22 cellular contexts compared by ENCODE assay signal in the genomic region with DNA sequence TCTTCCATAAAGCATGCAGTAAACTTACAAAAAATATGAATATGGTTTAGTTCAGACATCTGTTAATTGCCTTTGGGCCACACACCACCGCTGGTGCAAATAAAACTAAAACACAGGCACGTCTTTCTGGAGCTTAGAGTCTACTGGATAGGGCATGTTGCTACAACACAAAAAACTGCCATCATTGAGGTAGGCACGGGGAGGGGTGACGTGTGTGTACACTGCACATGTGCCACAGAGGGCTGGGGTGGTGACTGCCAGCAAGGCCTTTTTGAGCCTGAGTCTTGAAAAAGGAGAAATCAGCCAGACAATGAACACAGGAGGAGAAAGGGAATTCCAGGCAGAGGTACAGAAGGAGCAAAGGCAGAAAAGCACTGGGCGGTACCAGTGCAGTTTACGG. TPM values are rescaled to one million over a fixed set of nuclear protein-coding genes. Genes with fewer than 3 reads are reported as not detected.
DNase-seq lines count a peak whose midpoint lies in the region; FAIRE-seq and TF ChIP-seq lines count a peak whose summit lies in the region.
"Had no signal": no experiment of that assay in that cellular context is flagged by ENCODE, and none has a peak within 500 bp of the region (broad histone marks: within the 10 kb centered on the region; RNA-seq: fewer than 3 reads in every experiment).

No MANE protein-coding gene starts in this region.

- peak overlapping the region; percentile 15; the same call in 1 of the 2 replicates for H3K4me3 ChIP-seq in GM23248
- no peak overlapping the region for H3K4me3 ChIP-seq in H1 (ENCODE audit: extremely low read depth in 1 of 4, insufficient read depth in 2 of 4, low read depth in 3 of 4, low read length in 4 of 4)
- H3K4me3 ChIP-seq in MM.1S (ENCODE audit: low read length), result no peak overlapping the region
- H3K4me3 ChIP-seq: BLaER1 treated with 17β-estradiol and CSF1 and Interleukin-3, amounts not matched to agents 10 nM and 100 nM; GM12878; K562 had no signal

- H3K9me3 ChIP-seq in GM23248 (ENCODE audit: low read depth) (no peaks in the 10 kb centered on the region), H1 (ENCODE audit: insufficient read depth in 2 of 2, low read depth in 1 of 2, low read length in 1 of 2) (no peaks in the 10 kb centered on the region), MM.1S (replicated peaks; ENCODE audit: insufficient read depth, low read length) (no peaks in the 10 kb centered on the region)

- peak overlapping the region in 2 of 3 experiments; percentile 11 to 18 for H3K4me3 Mint-ChIP-seq in nephron
- H3K4me3 Mint-ChIP-seq: CD4-positive, alpha-beta memory T cell had no signal

- H3F3A ChIP-seq in GM23248 (ENCODE audit: insufficient read depth) (peaks cover 82% of the 10 kb centered on the region), MM.1S (ENCODE audit: insufficient read depth, low read length) (peaks cover 11% of the 10 kb centered on the region; the same call in 1 of the 2 replicates)

- 96 to 97% methylated on average over 6 of the region's 6 CpGs for WGBS in GM23248 (ENCODE audit: low coverage in 1 of 2, low lambda C conversion rate in 2 of 2, missing lambda C conversion rate in 2 of 2), 2 experiments
- 88% methylated on average over 6 of the region's 6 CpGs; no CpG with 5 or more reads in 1 of the 2 experiments for WGBS in H1 (ENCODE audit: extremely low coverage in 1 of 2, insufficient coverage in 1 of 2, insufficient read length in 1 of 2, insufficient replicate concordance in 2 of 2, low coverage in 1 of 2, low lambda C conversion rate in 2 of 2, missing lambda C conversion rate in 1 of 2), 2 experiments

- peaks cover 8% of the 10 kb centered on the region for H3K36me3 Mint-ChIP-seq in nephron (ENCODE audit: low read depth)
- H3K36me3 Mint-ChIP-seq: CD4-positive, alpha-beta memory T cell had no signal

- no peak overlapping the region for H4K91ac ChIP-seq in H1 (replicated peaks; ENCODE audit: insufficient read length, low read length)

- H4K20me1 ChIP-seq in GM23248 (ENCODE audit: insufficient read depth) (peaks cover 33% of the 10 kb centered on the region), H1 (replicated peaks in 1 of 2; ENCODE audit: control insufficient read depth in 1 of 2, insufficient read depth in 2 of 2, low read length in 2 of 2) (peaks cover 3 to 6% of the 10 kb centered on the region in 2 experiments), MM.1S (ENCODE audit: insufficient read depth, low read length) (no peaks in the 10 kb centered on the region)

- no peak overlapping the region; the same call in 1 of the 2 replicates for H3K27ac ChIP-seq in GM23248
- H3K27ac ChIP-seq in H1 (ENCODE audit: low read depth, low read length), result no peak overlapping the region
- no peak overlapping the region for H3K27ac ChIP-seq in MM.1S (ENCODE audit: low read length)
- H3K27ac ChIP-seq: BLaER1 treated with 17β-estradiol and CSF1 and Interleukin-3, amounts not matched to agents 10 nM and 100 nM had no signal

- CTCF ChIA-PET in H1 (lab: Charles Lee; ENCODE audit: partially characterized antibody), result interaction anchor here (0.7 to 4.4 kb wide), 2 partner anchors 24 to 41 kb away, joined by 3 to 29 read pairs; no protein-coding TSS in a partner anchor

- FAIRE-seq in H1 (lab: Jason Lieb, UNC), result no peak
- FAIRE-seq: GM12878, HepG2, K562 had no signal

- peaks cover 42% of the 10 kb centered on the region for H3K4me1 ChIP-seq in GM23248 (ENCODE audit: insufficient read depth)
- H3K4me1 ChIP-seq in H1 (replicated peaks in 1 of 4; ENCODE audit: control insufficient read depth in 3 of 4, insufficient read depth in 4 of 4, low read length in 3 of 4), result peaks cover 3 to 11% (median 10%) of the 10 kb centered on the region in 4 experiments; a peak in 5 of 7 replicates
- H3K4me1 ChIP-seq in MM.1S (ENCODE audit: low read length), result peaks cover 8% of the 10 kb centered on the region

- no peak overlapping the region for H2BK5ac ChIP-seq in H1 (ENCODE audit: low read depth, low read length)

- no peaks in the 10 kb centered on the region for H3K9me3 Mint-ChIP-seq in nephron
- H3K9me3 Mint-ChIP-seq: CD4-positive, alpha-beta memory T cell had no signal

- H3K79me2 ChIP-seq in GM23248 (ENCODE audit: insufficient read depth), result peaks cover 96% of the 10 kb centered on the region
- peaks cover 0 to 37% of the 10 kb centered on the region in 2 experiments; a peak in 2 of 4 replicates for H3K79me2 ChIP-seq in H1 (ENCODE audit: control insufficient read depth in 1 of 2, insufficient read depth in 2 of 2, low read length in 2 of 2)
- H3K79me2 ChIP-seq in MM.1S (ENCODE audit: low read length), result peaks cover 47% of the 10 kb centered on the region

- H3K9me2 ChIP-seq in GM23248 (ENCODE audit: insufficient read depth), result no peaks in the 10 kb centered on the region
- no peaks in the 10 kb centered on the region for H3K9me2 ChIP-seq in MM.1S (replicated peaks; ENCODE audit: insufficient read depth, low read length)

- H3K4me1 Mint-ChIP-seq in nephron, result peaks cover 33% of the 10 kb centered on the region

- POLR2A ChIA-PET in H1 (lab: Charles Lee; ENCODE audit: partially characterized antibody), result no interaction called here

- DNase-seq in GM23248, result no peak
- DNase-seq in KBM-7, result peak; percentile 76
- no peak for DNase-seq in H1 (ENCODE audit: low read depth in 1 of 2, low spot score in 2 of 2)
- no peak for DNase-seq in mesenteric fat pad (ENCODE audit: low spot score)
- DNase-seq in MM.1S, result no peak
- no peak for DNase-seq in activated CD4-positive, CD25-positive, alpha-beta regulatory T cell (lab: John Stamatoyannopoulos, UW)
- DNase-seq: Caco-2; CD4-positive, alpha-beta memory T cell; DMS 273 treated with DMSO at 0.1 percent for 48 hours; DND-41; H7; NCI-H1105 treated with DMSO at 0.1 percent for 48 hours; NCI-H2029 treated with DMSO at 0.1 percent for 48 hours; NCI-H2171; NCI-H345; NCI-H524; NCI-H82 had no signal

- no peak overlapping the region for H2BK20ac ChIP-seq in H1 (ENCODE audit: low read length)

- no peak overlapping the region for H3K23ac ChIP-seq in H1 (ENCODE audit: insufficient read length)

- peak overlapping the region; percentile 2 for H3K4me2 ChIP-seq in GM23248 (ENCODE audit: unreplicated experiment)
- no peak overlapping the region for H3K4me2 ChIP-seq in H1 (ENCODE audit: insufficient read depth in 1 of 2, low read depth in 2 of 2, low read length in 2 of 2)
- no peak overlapping the region for H3K4me2 ChIP-seq in MM.1S (ENCODE audit: low read depth, low read length)

- in situ Hi-C loops in GM23248 (cut with MboI), result no loop called here
- in situ Hi-C loops in KBM-7 (cut with MboI; ENCODE audit: low pct_unique_long_range_greater_than_20kb, low sequenced_read_pairs), result no loop called here

- H3K36me3 ChIP-seq in GM23248 (ENCODE audit: low read depth), result peaks cover 51% of the 10 kb centered on the region
- H3K36me3 ChIP-seq in H1 (ENCODE audit: control insufficient read depth in 2 of 4, insufficient read depth in 4 of 4, low read length in 3 of 4), result peaks cover 0 to 7% (median 2%) of the 10 kb centered on the region in 4 experiments; a peak in 2 of 8 replicates
- no peaks in the 10 kb centered on the region for H3K36me3 ChIP-seq in MM.1S (replicated peaks; ENCODE audit: insufficient read depth, low read length)

- H2BK15ac ChIP-seq in H1 (ENCODE audit: low read length), result no peak overlapping the region

- peaks cover 4% of the 10 kb centered on the region; the same call in 1 of the 2 replicates for H3K23me2 ChIP-seq in H1 (ENCODE audit: low read depth, low read length)

- no peaks in the 10 kb centered on the region for H3K27me3 ChIP-seq in GM23248 (replicated peaks; ENCODE audit: insufficient read depth)
- peaks cover 0 to 5% (median 1%) of the 10 kb centered on the region in 4 experiments; a peak in 4 of 7 replicates for H3K27me3 ChIP-seq in H1 (replicated peaks in 1 of 4; ENCODE audit: control insufficient read depth in 3 of 4, extremely low read depth in 1 of 4, insufficient read depth in 3 of 4, low read length in 3 of 4)
- H3K27me3 ChIP-seq in MM.1S (replicated peaks; ENCODE audit: insufficient read depth, low read length), result no peaks in the 10 kb centered on the region

- 0 out of 2 replicates have a peak overlapping the region, but pooled peaks have one; percentile 29 for H2BK12ac ChIP-seq in H1 (ENCODE audit: low read depth, low read length)

- peaks cover 4% of the 10 kb centered on the region for H3K79me1 ChIP-seq in H1 (ENCODE audit: low read depth, low read length)

- no peak overlapping the region for H2BK120ac ChIP-seq in H1 (replicated peaks; ENCODE audit: low read depth, low read length)

- H3K4ac ChIP-seq in H1 (replicated peaks; ENCODE audit: insufficient read length, low read depth, low read length), result no peak overlapping the region

- peak overlapping the region; percentile 88; the same call in 1 of the 2 replicates for H2AK5ac ChIP-seq in H1 (ENCODE audit: low read depth, low read length)

- TF ChIP-seq RAD21 in H1 (IDR thresholded peaks at IDR 0.05 in 1 of 2, conservative IDR thresholded peaks at IDR 0.05 in 1 of 2; ENCODE audit: low read depth in 2 of 2, low read length in 2 of 2), result no peak

- H4K8ac ChIP-seq in H1 (ENCODE audit: extremely low read depth, insufficient read depth, low read length), result no peak overlapping the region

- peaks cover 28% of the 10 kb centered on the region for H3K27me3 Mint-ChIP-seq in nephron (ENCODE audit: low read depth)

- no peak overlapping the region for H3K18ac ChIP-seq in H1 (ENCODE audit: extremely low read depth, low read length)

- H3K14ac ChIP-seq in H1 (ENCODE audit: insufficient read length), result no peak overlapping the region

- H2AFZ ChIP-seq in GM23248, result no peak overlapping the region
- no peak overlapping the region for H2AFZ ChIP-seq in H1 (ENCODE audit: low read length)
- no peak overlapping the region for H2AFZ ChIP-seq in MM.1S (ENCODE audit: low read length)

- TF ChIP-seq POLR2A in H1 (IDR thresholded peaks at IDR 0.05; ENCODE audit: control extremely low read depth in 1 of 2, low read depth in 2 of 2, low read length in 2 of 2), result no peak

- H3K9ac ChIP-seq in GM23248 (no peak overlapping the region), H1 (replicated peaks in 1 of 4; ENCODE audit: extremely low read depth in 1 of 4, low read depth in 3 of 4, low read length in 3 of 4) (no peak overlapping the region), MM.1S (ENCODE audit: low read length) (no peak overlapping the region)
- H3K9ac ChIP-seq: BLaER1 treated with 17β-estradiol and CSF1 and Interleukin-3, amounts not matched to agents 10 nM and 100 nM had no signal

- H3K56ac ChIP-seq in H1 (replicated peaks; ENCODE audit: insufficient read length, low read depth, low read length), result no peak overlapping the region

- no peak overlapping the region for H3K27ac Mint-ChIP-seq in nephron
- H3K27ac Mint-ChIP-seq: CD4-positive, alpha-beta memory T cell had no signal

- no peak overlapping the region for H4K5ac ChIP-seq in H1 (ENCODE audit: insufficient read length, low read depth, low read length)

- TF ChIP-seq CTCF in H1 (IDR thresholded peaks at IDR 0.05; ENCODE audit: control extremely low read depth in 1 of 3, insufficient read depth in 1 of 3, low read depth in 1 of 3, low read length in 3 of 3), result no peak
- no peak for TF ChIP-seq CTCF in nephron (IDR thresholded peaks at IDR 0.05; ENCODE audit: unreplicated experiment in 3 of 3)
- TF ChIP-seq CTCF in MM.1S (IDR thresholded peaks at IDR 0.05; ENCODE audit: low read length), result no peak

- no peak for TF ChIP-seq EP300 in H1 (IDR thresholded peaks at IDR 0.05; ENCODE audit: borderline replicate concordance in 1 of 2, low read depth in 2 of 2, low read length in 2 of 2)

RNA-seq across cellular contexts. Expression of a gene that starts 5.1 kb away (rescaled TPM):
- total RNA-seq in GM23248 (2014; rRNA removed; shearing (Covaris generic)), result 1,671 and 1,864 TPM in 2 replicates
- polyA plus RNA-seq in GM23248 (2016; fragmentation: Nextera tagmentation; extraction: Ambion mirVana) (5,355 and 5,534 TPM in 2 replicates), H1 (2011; rRNA removed) (26.2 and 26.5 TPM in 2 replicates)
- 76.0 and 76.4 TPM in 2 replicates for total RNA-seq in H1 (2021; fragmentation: NEBNext Ultra II Directional; extraction: Animal tissue kit (Norgen Biotek cat#: 25700))
- polyA plus RNA-seq in H1 (2011; cell fraction: cytosol; rRNA removed), result 24.5 TPM
- 56.2 TPM for polyA plus RNA-seq in H1 (2011; cell fraction: nucleus; rRNA removed)
- 47.2 to 67.7 TPM (median 56.4 TPM) in 4 replicates for polyA plus RNA-seq in H1 (2012, experiment 1 of 2)
- 28.1 TPM for polyA plus RNA-seq in H1 (2012, experiment 2 of 2)
- polyA plus RNA-seq in H1 (2013, experiment 1 of 2), result 127 TPM
- polyA plus RNA-seq in H1 (2013, experiment 2 of 2), result 147 TPM
- 23.6 and 24.8 TPM in 2 replicates for polyA minus RNA-seq in H1 (2011; rRNA and poly(A)+ RNA removed)
- 19.4 TPM for polyA minus RNA-seq in H1 (2011; cell fraction: cytosol; rRNA and poly(A)+ RNA removed)
- polyA minus RNA-seq in H1 (2011; cell fraction: nucleus; rRNA and poly(A)+ RNA removed), result 25.3 TPM
- total RNA-seq in mesenteric fat pad, result 56.4 TPM

Comparison
In these comparisons a context has a peak if more than half of its experiments do, and no peak if none do; other contexts are left out.
1. RNA of a gene that starts 5.1 kb away (total RNA-seq): 1,671 to 1,864 TPM in GM23248; 76.0 to 76.4 TPM in H1 and 56.4 TPM in mesenteric fat pad (single experiment); every median in the first group is over 10 times any median in the second.